ENCODE assay signal across 8 cellular contexts in the genomic region with DNA sequence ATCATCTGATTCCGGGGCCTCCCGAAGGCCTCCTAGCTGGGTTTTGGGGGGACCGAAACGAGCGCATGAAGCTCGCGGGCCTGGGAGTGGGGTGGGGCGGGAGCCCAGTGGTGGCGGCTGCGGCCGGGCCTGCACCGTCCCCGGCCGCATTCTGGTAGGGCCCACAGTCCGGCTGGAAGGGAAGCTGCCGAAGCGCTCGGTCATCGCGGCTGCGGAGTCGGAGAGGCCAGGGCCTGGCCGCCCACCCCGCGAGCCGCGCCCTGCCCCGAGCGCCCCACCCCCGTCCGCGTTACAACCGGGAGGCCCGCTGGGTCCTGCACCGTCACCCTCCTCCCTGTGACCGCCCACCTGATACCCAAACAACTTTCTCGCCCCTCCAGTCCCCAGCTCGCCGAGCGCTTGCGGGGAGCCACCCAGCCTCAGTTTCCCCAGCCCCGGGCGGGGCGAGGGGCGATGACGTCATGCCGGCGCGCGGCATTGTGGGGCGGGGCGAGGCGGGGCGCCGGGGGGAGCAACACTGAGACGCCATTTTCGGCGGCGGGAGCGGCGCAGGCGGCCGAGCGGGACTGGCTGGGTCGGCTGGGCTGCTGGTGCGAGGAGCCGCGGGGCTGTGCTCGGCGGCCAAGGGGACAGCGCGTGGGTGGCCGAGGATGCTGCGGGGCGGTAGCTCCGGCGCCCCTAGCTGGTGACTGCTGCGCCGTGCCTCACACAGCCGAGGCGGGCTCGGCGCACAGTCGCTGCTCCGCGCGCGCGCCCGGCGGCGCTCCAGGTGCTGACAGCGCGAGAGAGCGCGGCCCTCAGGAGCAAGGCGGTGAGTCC. TPM values are rescaled to one million over a fixed set of nuclear protein-coding genes. Genes with fewer than 3 reads are reported as not detected.
DNase-seq lines count a peak whose midpoint lies in the region; ATAC-seq and TF ChIP-seq lines count a peak whose summit lies in the region.

A gene (plus strand): TSS at position 528 of the 819 bp plus-strand sequence. CDS start 25,354 bp downstream, outside the sequence.

- peak within 1 kb of the TSS; percentile 95 for H2AFZ ChIP-seq in neural cell (ENCODE audit: low read depth, low read length)

- DNase-seq in CD4-positive, alpha-beta T cell, result peak; percentile 69 to 89 (median 78)
- peak; percentile 74 for DNase-seq in RPMI8226
- peak; percentile 95 for DNase-seq in activated effector memory CD4-positive, alpha-beta T cell treated with anti-CD3 and anti-CD28 coated beads, Interleukin-2, amount 50 U/mL, for 16 hours
- peak; percentile 71 for DNase-seq in fibroblast of villous mesenchyme (ENCODE audit: low read depth)
- DNase-seq in stimulated activated naive CD8-positive, alpha-beta T cell treated with anti-CD3 and anti-CD28 coated beads, Interleukin-15, amount 100 ng/mL, for 72 hours, result peak; percentile 78 to 85

- H3K27me3 Mint-ChIP-seq in CD4-positive, alpha-beta T cell, result no peaks in the 10 kb centered on the region
- H3K27me3 Mint-ChIP-seq in stimulated activated naive CD8-positive, alpha-beta T cell treated with anti-CD3 and anti-CD28 coated beads, Interleukin-15, amount 100 ng/mL, for 72 hours, result peaks cover 12% of the 10 kb centered on the region

- H3K79me2 ChIP-seq in neural cell (replicated peaks; ENCODE audit: insufficient read depth, low read length), result peaks cover 52% of the 10 kb centered on the region

- TF ChIP-seq CTCF in CD4-positive, alpha-beta T cell (IDR thresholded peaks at IDR 0.05), result no peak
- TF ChIP-seq CTCF in fibroblast of villous mesenchyme (IDR thresholded peaks at IDR 0.05; ENCODE audit: insufficient read depth, low read depth, low read length) (no peak), neural cell (IDR thresholded peaks at IDR 0.05; ENCODE audit: poor library complexity, severe bottlenecking) (peak; percentile 42)

- H3K36me3 ChIP-seq in neural cell (ENCODE audit: insufficient read depth, low read length), result no peaks in the 10 kb centered on the region

- ATAC-seq in CD4-positive, alpha-beta T cell (ENCODE audit: poor library complexity), result peak; percentile 76
- ATAC-seq in GM19351 (IDR thresholded peaks at IDR 0.05; ENCODE audit: unreplicated experiment) (peak; percentile 50), HG03571 (IDR thresholded peaks at IDR 0.05; ENCODE audit: unreplicated experiment) (peak; percentile 40)
- peak; percentile 78 for ATAC-seq in stimulated activated naive CD8-positive, alpha-beta T cell treated with anti-CD3 and anti-CD28 coated beads, Interleukin-15, amount 100 ng/mL, for 72 hours

- H3K9me3 Mint-ChIP-seq in CD4-positive, alpha-beta T cell, result no peaks in the 10 kb centered on the region
- no peaks in the 10 kb centered on the region for H3K9me3 Mint-ChIP-seq in stimulated activated naive CD8-positive, alpha-beta T cell treated with anti-CD3 and anti-CD28 coated beads, Interleukin-15, amount 100 ng/mL, for 72 hours

- no peaks in the 10 kb centered on the region for H4K20me1 ChIP-seq in neural cell (ENCODE audit: insufficient read depth)

- peak within 1 kb of the TSS; percentile 75 for H3K4me2 ChIP-seq in neural cell (ENCODE audit: low read length)

- peak; percentile 35 for TF ChIP-seq RAD21 in neural cell (conservative IDR thresholded peaks at IDR 0.05)

- H3F3A ChIP-seq in neural cell (ENCODE audit: insufficient read depth, low read length, poor library complexity, severe bottlenecking), result no peaks in the 10 kb centered on the region

- peak; percentile 49 for TF ChIP-seq EP300 in neural cell (conservative IDR thresholded peaks at IDR 0.05; ENCODE audit: poor library complexity, severe bottlenecking)

- H3K4me3 ChIP-seq in fibroblast of villous mesenchyme (ENCODE audit: low read depth, low read length) (peak within 1 kb of the TSS; percentile 89), neural cell (ENCODE audit: low read length) (peak within 1 kb of the TSS; percentile 89)

- peak within 1 kb of the TSS; percentile 91 for H3K4me3 Mint-ChIP-seq in CD4-positive, alpha-beta T cell
- peak within 1 kb of the TSS; percentile 92 to 94 for H3K4me3 Mint-ChIP-seq in stimulated activated naive CD8-positive, alpha-beta T cell treated with anti-CD3 and anti-CD28 coated beads, Interleukin-15, amount 100 ng/mL, for 72 hours

- intact Hi-C loops in CD4-positive, alpha-beta T cell (cut with DNase I, micrococcal nuclease), result loop anchor here (1.0 to 10.0 kb wide), 5 partner anchors 46 to 218 kb away; a partner anchor contains a TSS

- POLR2A ChIA-PET in CD4-positive, alpha-beta T cell (lab: Charles Lee), result interaction anchor here (1.0 to 1.6 kb wide), 3 partner anchors 22 to 281 kb away, joined by 3 to 10 read pairs (median 9); a partner anchor contains a TSS

- CTCF ChIA-PET in CD4-positive, alpha-beta T cell (lab: Charles Lee), result no interaction called here

- H3K9me3 ChIP-seq in CD4-positive, alpha-beta T cell (ENCODE audit: control insufficient read depth, low read length), result no peaks in the 10 kb centered on the region
- H3K9me3 ChIP-seq in neural cell (ENCODE audit: low read length), result no peaks in the 10 kb centered on the region

- no peaks in the 10 kb centered on the region for H3K27me3 ChIP-seq in CD4-positive, alpha-beta T cell (ENCODE audit: control insufficient read depth, insufficient read depth, low read length)
- H3K27me3 ChIP-seq in neural cell (ENCODE audit: insufficient read depth, low read depth, low read length), result no peaks in the 10 kb centered on the region

- peak within 1 kb of the TSS; percentile 97 for H3K9ac ChIP-seq in neural cell (ENCODE audit: low read length)

- H3K9me2 ChIP-seq in neural cell (ENCODE audit: insufficient read depth, low read length), result no peaks in the 10 kb centered on the region

- H3K36me3 Mint-ChIP-seq in CD4-positive, alpha-beta T cell (ENCODE audit: low read depth), result peaks cover 5% of the 10 kb centered on the region

- peak within 1 kb of the TSS; percentile 79 for H3K27ac ChIP-seq in CD4-positive, alpha-beta T cell (ENCODE audit: low read depth, low read length)
- H3K27ac ChIP-seq in neural cell (ENCODE audit: low read length), result peak within 1 kb of the TSS; percentile 88

- H3K27ac Mint-ChIP-seq in CD4-positive, alpha-beta T cell, result peak within 1 kb of the TSS; percentile 91
- H3K27ac Mint-ChIP-seq in stimulated activated naive CD8-positive, alpha-beta T cell treated with anti-CD3 and anti-CD28 coated beads, Interleukin-15, amount 100 ng/mL, for 72 hours, result peak within 1 kb of the TSS; percentile 96 to 98

- H3K4me1 Mint-ChIP-seq in CD4-positive, alpha-beta T cell (ENCODE audit: low read depth), result peaks cover 50% of the 10 kb centered on the region
- H3K4me1 Mint-ChIP-seq in stimulated activated naive CD8-positive, alpha-beta T cell treated with anti-CD3 and anti-CD28 coated beads, Interleukin-15, amount 100 ng/mL, for 72 hours, result peaks cover 48% of the 10 kb centered on the region

TF ChIP-seq in neural cell, 6 proteins besides CTCF, POLR2A, EP300 and RAD21:
- TF ChIP-seq, protein P1, sequence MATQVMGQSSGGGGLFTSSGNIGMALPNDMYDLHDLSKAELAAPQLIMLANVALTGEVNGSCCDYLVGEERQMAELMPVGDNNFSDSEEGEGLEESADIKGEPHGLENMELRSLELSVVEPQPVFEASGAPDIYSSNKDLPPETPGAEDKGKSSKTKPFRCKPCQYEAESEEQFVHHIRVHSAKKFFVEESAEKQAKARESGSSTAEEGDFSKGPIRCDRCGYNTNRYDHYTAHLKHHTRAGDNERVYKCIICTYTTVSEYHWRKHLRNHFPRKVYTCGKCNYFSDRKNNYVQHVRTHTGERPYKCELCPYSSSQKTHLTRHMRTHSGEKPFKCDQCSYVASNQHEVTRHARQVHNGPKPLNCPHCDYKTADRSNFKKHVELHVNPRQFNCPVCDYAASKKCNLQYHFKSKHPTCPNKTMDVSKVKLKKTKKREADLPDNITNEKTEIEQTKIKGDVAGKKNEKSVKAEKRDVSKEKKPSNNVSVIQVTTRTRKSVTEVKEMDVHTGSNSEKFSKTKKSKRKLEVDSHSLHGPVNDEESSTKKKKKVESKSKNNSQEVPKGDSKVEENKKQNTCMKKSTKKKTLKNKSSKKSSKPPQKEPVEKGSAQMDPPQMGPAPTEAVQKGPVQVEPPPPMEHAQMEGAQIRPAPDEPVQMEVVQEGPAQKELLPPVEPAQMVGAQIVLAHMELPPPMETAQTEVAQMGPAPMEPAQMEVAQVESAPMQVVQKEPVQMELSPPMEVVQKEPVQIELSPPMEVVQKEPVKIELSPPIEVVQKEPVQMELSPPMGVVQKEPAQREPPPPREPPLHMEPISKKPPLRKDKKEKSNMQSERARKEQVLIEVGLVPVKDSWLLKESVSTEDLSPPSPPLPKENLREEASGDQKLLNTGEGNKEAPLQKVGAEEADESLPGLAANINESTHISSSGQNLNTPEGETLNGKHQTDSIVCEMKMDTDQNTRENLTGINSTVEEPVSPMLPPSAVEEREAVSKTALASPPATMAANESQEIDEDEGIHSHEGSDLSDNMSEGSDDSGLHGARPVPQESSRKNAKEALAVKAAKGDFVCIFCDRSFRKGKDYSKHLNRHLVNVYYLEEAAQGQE (IDR thresholded peaks at IDR 0.05; ENCODE audit: borderline replicate concordance), result peak; percentile 12
- TF ChIP-seq POLR2AphosphoS5 (IDR thresholded peaks at IDR 0.05), result peak; percentile 98
- TF ChIP-seq SMC3 (conservative IDR thresholded peaks at IDR 0.05; ENCODE audit: poor library complexity), result no peak
- TF ChIP-seq EZH2 (IDR thresholded peaks at IDR 0.05; ENCODE audit: borderline replicate concordance, insufficient read depth, low read length, poor library complexity, severe bottlenecking), result no peak
- peak; percentile 79 for TF ChIP-seq MXI1 (conservative IDR thresholded peaks at IDR 0.05; ENCODE audit: poor library complexity, severe bottlenecking)
- TF ChIP-seq TAF1 (IDR thresholded peaks at IDR 0.05; ENCODE audit: low read depth), result peak; percentile 77

RNA-seq across cellular contexts. Expression of the gene that starts here (rescaled TPM):
- total RNA-seq in CD4-positive, alpha-beta T cell, result 100 to 1,000 TPM; 111 to 119 TPM
- 217 and 237 TPM in 2 replicates for total RNA-seq in fibroblast of villous mesenchyme
- 1,243 and 1,272 TPM in 2 replicates for polyA plus RNA-seq in neural cell
- 589 and 744 TPM in 2 replicates for polyA minus RNA-seq in neural cell

Comparison
In these comparisons a context has a peak if more than half of its experiments do, and no peak if none do; other contexts are left out.
1. Peak in every context shown above with its lines: DNase-seq, ATAC-seq, H3K4me3 ChIP-seq and H3K27ac ChIP-seq.